Comparison of ENCODE assay signal across 1 cellular context in the genomic region with DNA sequence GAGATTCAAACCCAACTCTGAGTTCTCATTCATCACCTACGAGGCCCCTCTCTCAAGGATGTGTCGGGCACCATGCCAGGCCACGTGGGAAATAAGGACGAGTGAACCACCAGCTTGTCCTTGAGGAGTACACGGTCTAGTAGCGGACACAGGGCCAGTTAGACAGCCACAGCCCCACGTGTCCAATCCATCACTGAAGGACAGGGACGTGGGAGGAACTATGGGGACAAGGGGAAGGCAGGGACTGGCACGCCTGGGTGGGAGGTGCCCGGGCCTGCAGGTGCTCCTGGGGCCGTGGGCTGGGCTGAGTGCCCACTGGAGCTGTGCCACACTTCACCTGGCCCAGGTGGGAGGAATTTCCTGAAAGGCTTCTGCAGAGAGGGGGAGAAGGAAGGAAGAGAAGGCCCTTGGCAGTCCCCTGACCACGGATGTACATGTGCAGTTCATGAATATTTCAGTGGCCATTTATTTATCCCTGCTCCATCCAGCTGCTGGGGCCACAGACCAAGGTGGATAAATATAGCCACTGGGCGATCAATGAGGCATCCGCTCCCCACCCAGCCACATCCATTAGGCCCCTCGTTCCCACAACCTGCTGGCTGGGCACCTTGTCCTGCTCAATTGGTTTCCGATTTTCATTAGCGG.
TF ChIP-seq lines count a peak whose summit lies in the region.

No MANE protein-coding gene starts in this region.

TF ChIP-seq in H1, 55 proteins besides CTCF, POLR2A, EP300 and RAD21:
- no peak for TF ChIP-seq RXRA (IDR thresholded peaks at IDR 0.05; ENCODE audit: insufficient read depth, low read depth, low read length)
- TF ChIP-seq SIX5 (IDR thresholded peaks at IDR 0.05; ENCODE audit: low read depth, low read length) = no peak
- no peak for TF ChIP-seq FOSL1 (IDR thresholded peaks at IDR 0.05; ENCODE audit: insufficient read depth, low read depth, low read length)
- TF ChIP-seq HDAC6 (IDR thresholded peaks at IDR 0.05; ENCODE audit: low read depth, low read length) = no peak
- TF ChIP-seq SP1 (IDR thresholded peaks at IDR 0.05; ENCODE audit: low read depth, low read length) = no peak
- no peak for TF ChIP-seq BCL11A (IDR thresholded peaks at IDR 0.05; ENCODE audit: low read depth in 2 of 2, low read length in 2 of 2)
- TF ChIP-seq JUN (IDR thresholded peaks at IDR 0.05; ENCODE audit: low read depth, low read length) = no peak
- no peak for TF ChIP-seq ZNF274 (IDR thresholded peaks at IDR 0.05; ENCODE audit: borderline replicate concordance, extremely low read depth, low read length)
- no peak for TF ChIP-seq RFX5 (IDR thresholded peaks at IDR 0.05; ENCODE audit: borderline replicate concordance, low read depth, low read length)
- TF ChIP-seq RNF2 (IDR thresholded peaks at IDR 0.05; ENCODE audit: borderline replicate concordance, low read depth, low read length, missing control alignments, poor library complexity, severe bottlenecking) = no peak
- TF ChIP-seq KDM4A (IDR thresholded peaks at IDR 0.05; ENCODE audit: low read depth, low read length, severe bottlenecking) = no peak
- TF ChIP-seq, protein P1, sequence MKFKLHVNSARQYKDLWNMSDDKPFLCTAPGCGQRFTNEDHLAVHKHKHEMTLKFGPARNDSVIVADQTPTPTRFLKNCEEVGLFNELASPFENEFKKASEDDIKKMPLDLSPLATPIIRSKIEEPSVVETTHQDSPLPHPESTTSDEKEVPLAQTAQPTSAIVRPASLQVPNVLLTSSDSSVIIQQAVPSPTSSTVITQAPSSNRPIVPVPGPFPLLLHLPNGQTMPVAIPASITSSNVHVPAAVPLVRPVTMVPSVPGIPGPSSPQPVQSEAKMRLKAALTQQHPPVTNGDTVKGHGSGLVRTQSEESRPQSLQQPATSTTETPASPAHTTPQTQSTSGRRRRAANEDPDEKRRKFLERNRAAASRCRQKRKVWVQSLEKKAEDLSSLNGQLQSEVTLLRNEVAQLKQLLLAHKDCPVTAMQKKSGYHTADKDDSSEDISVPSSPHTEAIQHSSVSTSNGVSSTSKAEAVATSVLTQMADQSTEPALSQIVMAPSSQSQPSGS (IDR thresholded peaks at IDR 0.05; ENCODE audit: low read length) = no peak
- TF ChIP-seq, protein P2, sequence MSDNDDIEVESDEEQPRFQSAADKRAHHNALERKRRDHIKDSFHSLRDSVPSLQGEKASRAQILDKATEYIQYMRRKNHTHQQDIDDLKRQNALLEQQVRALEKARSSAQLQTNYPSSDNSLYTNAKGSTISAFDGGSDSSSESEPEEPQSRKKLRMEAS (IDR thresholded peaks at IDR 0.05) = no peak
- TF ChIP-seq TAF7 (optimal IDR thresholded peaks at IDR 0.05; ENCODE audit: borderline replicate concordance, low read depth, low read length) = no peak
- TF ChIP-seq CTBP2 (IDR thresholded peaks at IDR 0.05; ENCODE audit: borderline replicate concordance, insufficient read depth, insufficient read length, low read length) = no peak
- TF ChIP-seq, protein P3, sequence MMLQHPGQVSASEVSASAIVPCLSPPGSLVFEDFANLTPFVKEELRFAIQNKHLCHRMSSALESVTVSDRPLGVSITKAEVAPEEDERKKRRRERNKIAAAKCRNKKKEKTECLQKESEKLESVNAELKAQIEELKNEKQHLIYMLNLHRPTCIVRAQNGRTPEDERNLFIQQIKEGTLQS (IDR thresholded peaks at IDR 0.05; ENCODE audit: insufficient read depth, low read depth, low read length) = no peak
- TF ChIP-seq ASH2L (IDR thresholded peaks at IDR 0.05; ENCODE audit: low read length) = no peak
- TF ChIP-seq POLR2AphosphoS5 (IDR thresholded peaks at IDR 0.05; ENCODE audit: low read depth, low read length) = no peak
